ENCODE assay signal across 24 cellular contexts in the genomic region with DNA sequence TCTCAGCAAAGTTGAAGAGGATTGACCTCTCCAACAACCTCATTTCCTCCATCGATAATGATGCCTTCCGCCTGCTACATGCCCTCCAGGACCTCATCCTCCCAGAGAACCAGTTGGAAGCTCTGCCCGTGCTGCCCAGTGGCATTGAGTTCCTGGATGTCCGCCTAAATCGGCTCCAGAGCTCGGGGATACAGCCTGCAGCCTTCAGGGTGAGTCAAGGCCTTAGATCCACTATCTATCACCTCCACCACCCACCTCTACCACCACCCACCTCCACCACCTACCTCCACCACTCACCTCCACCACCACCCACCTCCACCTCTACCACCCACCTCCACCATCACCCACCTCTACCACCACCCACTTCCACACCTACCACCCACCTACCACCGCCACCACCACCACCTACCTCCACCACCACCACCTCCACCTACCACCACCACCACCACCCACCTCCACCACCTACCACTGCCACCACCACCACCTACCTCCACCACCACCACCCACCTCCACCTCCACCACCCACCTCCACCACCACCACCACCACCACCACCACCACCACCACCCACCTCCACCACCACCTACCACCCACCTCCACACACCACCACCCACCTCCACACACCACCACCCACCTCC. TPM values are rescaled to one million over a fixed set of nuclear protein-coding genes. Genes with fewer than 3 reads are reported as not detected.
A peak's percentile ranks its signal among the peaks of the same experiment; 100 is the strongest.
DNase-seq lines count a peak whose midpoint lies in the region; ATAC-seq and TF ChIP-seq lines count a peak whose summit lies in the region.
"Had no signal": no experiment of that assay in that cellular context is flagged by ENCODE, and none has a peak within 500 bp of the region (broad histone marks: within the 10 kb centered on the region; RNA-seq: fewer than 3 reads in every experiment).

No MANE protein-coding gene starts in this region.

- H3K4me3 ChIP-seq in osteoblast (ENCODE audit: insufficient read depth, low read length) (no peak overlapping the region), breast epithelium (no peak overlapping the region)
- H3K4me3 ChIP-seq: BLaER1, GM12878, GM23338 had no signal

- no peak overlapping the region for H3K4me3 Mint-ChIP-seq in activated CD4-positive, alpha-beta T cell treated with anti-CD3 and anti-CD28 coated beads, Interleukin-2, amount 10 ng/mL, durations not matched to agents 24 days and 14 days
- no peak overlapping the region for H3K4me3 Mint-ChIP-seq in stimulated activated naive CD8-positive, alpha-beta T cell treated with anti-CD3 and anti-CD28 coated beads, Interleukin-15, amount 100 ng/mL, for 72 hours
- H3K4me3 Mint-ChIP-seq in nephron progenitor cell: no peak overlapping the region
- H3K4me3 Mint-ChIP-seq: B cell; CD4-positive, CD25-positive, alpha-beta regulatory T cell; CD8-positive, alpha-beta T cell; GM23338; H9; HFFc6 had no signal

- H3K36me3 Mint-ChIP-seq in activated CD4-positive, alpha-beta T cell treated with anti-CD3 and anti-CD28 coated beads, Interleukin-2, amount 10 ng/mL, durations not matched to agents 24 days and 14 days (ENCODE audit: low read depth): no peaks in the 10 kb centered on the region
- H3K36me3 Mint-ChIP-seq in nephron progenitor cell (ENCODE audit: low read depth): no peaks in the 10 kb centered on the region
- H3K36me3 Mint-ChIP-seq: CD4-positive, CD25-positive, alpha-beta regulatory T cell; CD8-positive, alpha-beta T cell had no signal

- no peak for TF ChIP-seq POLR2A in breast epithelium (IDR thresholded peaks at IDR 0.05)

- H3K27me3 ChIP-seq in osteoblast (ENCODE audit: insufficient read depth, low read length) (no peaks in the 10 kb centered on the region), breast epithelium (no peaks in the 10 kb centered on the region)
- H3K27me3 ChIP-seq: BLaER1 had no signal

- peaks cover under 1% of the 10 kb centered on the region for H3K4me1 ChIP-seq in osteoblast (ENCODE audit: insufficient read depth, low read length)
- no peaks in the 10 kb centered on the region for H3K4me1 ChIP-seq in breast epithelium
- H3K4me1 ChIP-seq: BLaER1 had no signal

- ATAC-seq in stimulated activated naive CD8-positive, alpha-beta T cell treated with anti-CD3 and anti-CD28 coated beads, Interleukin-15, amount 100 ng/mL, for 72 hours: peak; percentile 74
- no peak for ATAC-seq in stimulated activated naive CD8-positive, alpha-beta T cell treated with anti-CD3 and anti-CD28 coated beads, Interleukin-15, Interleukin-2, amounts not matched to agents 100 U/mL and 50 U/mL, for 24 hours
- ATAC-seq: CD8-positive, alpha-beta T cell; GM12878; GM23338; HCT116 had no signal

- H3K4me1 Mint-ChIP-seq in activated CD4-positive, alpha-beta T cell treated with anti-CD3 and anti-CD28 coated beads, Interleukin-2, amount 10 ng/mL, durations not matched to agents 24 days and 14 days: peaks cover 3% of the 10 kb centered on the region
- peaks cover 3% of the 10 kb centered on the region for H3K4me1 Mint-ChIP-seq in stimulated activated naive CD8-positive, alpha-beta T cell treated with anti-CD3 and anti-CD28 coated beads, Interleukin-15, amount 100 ng/mL, for 72 hours
- H3K4me1 Mint-ChIP-seq in nephron progenitor cell: peaks cover 25% of the 10 kb centered on the region

- no peaks in the 10 kb centered on the region for H3K36me3 ChIP-seq in osteoblast (ENCODE audit: insufficient read depth, low read length)
- H3K36me3 ChIP-seq in breast epithelium: no peaks in the 10 kb centered on the region
- H3K36me3 ChIP-seq: BLaER1 had no signal

- intact Hi-C loops in activated CD4-positive, alpha-beta T cell treated with anti-CD3 and anti-CD28 coated beads, Interleukin-2, amount 10 ng/mL, durations not matched to agents 24 days and 14 days (cut with micrococcal nuclease): no loop called here
- intact Hi-C loops in breast epithelium (cut with DNase I; ENCODE audit: low total_unique reads): loop anchor here (5.0 kb wide), 1 partner anchor 203 kb away; no protein-coding TSS in a partner anchor

- H3K27ac ChIP-seq in osteoblast (ENCODE audit: low read depth, low read length): no peak overlapping the region
- no peak overlapping the region for H3K27ac ChIP-seq in breast epithelium
- H3K27ac ChIP-seq: 22Rv1, BLaER1, C4-2B had no signal

- H3K9me3 ChIP-seq in osteoblast (ENCODE audit: low read depth, low read length): no peaks in the 10 kb centered on the region
- H3K9me3 ChIP-seq in breast epithelium: no peaks in the 10 kb centered on the region
- H3K9me3 ChIP-seq: BLaER1, Caco-2 had no signal

- H4K20me1 ChIP-seq in osteoblast (ENCODE audit: insufficient read depth, low read length): no peaks in the 10 kb centered on the region
- H4K20me1 ChIP-seq: BLaER1 had no signal

- H3K27ac Mint-ChIP-seq in activated CD4-positive, alpha-beta T cell treated with anti-CD3 and anti-CD28 coated beads, Interleukin-2, amount 10 ng/mL, durations not matched to agents 24 days and 14 days: peak overlapping the region; percentile 10
- H3K27ac Mint-ChIP-seq in stimulated activated naive CD8-positive, alpha-beta T cell treated with anti-CD3 and anti-CD28 coated beads, Interleukin-15, amount 100 ng/mL, for 72 hours: no peak overlapping the region
- peak overlapping the region; percentile 66 for H3K27ac Mint-ChIP-seq in nephron progenitor cell
- H3K27ac Mint-ChIP-seq: B cell; CD8-positive, alpha-beta T cell; GM23338; H9; HFFc6 had no signal

- H3K4me2 ChIP-seq in osteoblast (ENCODE audit: insufficient read depth, low read length): no peak overlapping the region
- H3K4me2 ChIP-seq: BLaER1, GM23338 had no signal

- no peaks in the 10 kb centered on the region for H3K9me3 Mint-ChIP-seq in activated CD4-positive, alpha-beta T cell treated with anti-CD3 and anti-CD28 coated beads, Interleukin-2, amount 10 ng/mL, durations not matched to agents 24 days and 14 days
- no peaks in the 10 kb centered on the region for H3K9me3 Mint-ChIP-seq in stimulated activated naive CD8-positive, alpha-beta T cell treated with anti-CD3 and anti-CD28 coated beads, Interleukin-15, amount 100 ng/mL, for 72 hours
- H3K9me3 Mint-ChIP-seq in nephron progenitor cell: no peaks in the 10 kb centered on the region
- H3K9me3 Mint-ChIP-seq: CD4-positive, CD25-positive, alpha-beta regulatory T cell; CD8-positive, alpha-beta T cell; GM23338; H9; HFFc6 had no signal

- no peak for DNase-seq in activated CD4-positive, alpha-beta T cell treated with anti-CD3 and anti-CD28 coated beads, Interleukin-2, amount 10 ng/mL, durations not matched to agents 24 days and 14 days
- DNase-seq in activated CD4-positive, alpha-beta T cell treated with anti-CD3 and anti-CD28 coated beads for 1 hour: no peak
- no peak for DNase-seq in stimulated activated naive CD8-positive, alpha-beta T cell treated with anti-CD3 and anti-CD28 coated beads, Interleukin-15, amount 100 ng/mL, for 72 hours
- DNase-seq in stimulated activated naive CD8-positive, alpha-beta T cell treated with anti-CD3 and anti-CD28 coated beads, Interleukin-15, Interleukin-2, amounts not matched to agents 100 U/mL and 50 U/mL, for 24 hours: no peak
- no peak for DNase-seq in nephron progenitor cell
- DNase-seq in osteoblast (ENCODE audit: insufficient read length, low spot score, missing footprints): no peak
- DNase-seq in pons (ENCODE audit: low spot score): no peak
- DNase-seq in breast epithelium (ENCODE audit: low spot score in 2 of 2): no peak
- DNase-seq: Caco-2; CD4-positive, CD25-positive, alpha-beta regulatory T cell; CD8-positive, alpha-beta T cell; DMS153; EL; GDM1; H9; HFFc6 had no signal

- TF ChIP-seq CTCF in nephron progenitor cell (IDR thresholded peaks at IDR 0.05) (no peak), osteoblast (IDR thresholded peaks at IDR 0.05; ENCODE audit: extremely low read depth, low read depth, low read length) (no peak), breast epithelium (IDR thresholded peaks at IDR 0.05) (no peak)

- H3K27me3 Mint-ChIP-seq in activated CD4-positive, alpha-beta T cell treated with anti-CD3 and anti-CD28 coated beads, Interleukin-2, amount 10 ng/mL, durations not matched to agents 24 days and 14 days: peaks cover 22% of the 10 kb centered on the region
- H3K27me3 Mint-ChIP-seq in stimulated activated naive CD8-positive, alpha-beta T cell treated with anti-CD3 and anti-CD28 coated beads, Interleukin-15, amount 100 ng/mL, for 72 hours: no peaks in the 10 kb centered on the region
- H3K27me3 Mint-ChIP-seq in nephron progenitor cell (ENCODE audit: low read depth, poor library complexity): peaks cover 35% of the 10 kb centered on the region

- H2AFZ ChIP-seq in osteoblast (ENCODE audit: low read length): no peak overlapping the region
- H2AFZ ChIP-seq: GM23338 had no signal

- H3K79me2 ChIP-seq in osteoblast (ENCODE audit: insufficient read depth, low read length): no peaks in the 10 kb centered on the region

RNA-seq across cellular contexts. Expression of a gene that starts 5.8 kb away (rescaled TPM):
- not detected in 2 replicates for total RNA-seq in activated CD4-positive, alpha-beta T cell treated with anti-CD3 and anti-CD28 coated beads, Interleukin-2, amount 10 ng/mL, durations not matched to agents 24 days and 14 days
- total RNA-seq in osteoblast (not detected in 2 replicates), breast epithelium (not detected)
- total RNA-seq: B cell; Caco-2; CD4-positive, CD25-positive, alpha-beta regulatory T cell; CD8-positive, alpha-beta T cell; GM12878; H4; HFFc6 had no signal

RNA-seq across cellular contexts. Expression of a gene that starts 24.2 kb away (rescaled TPM):
- not detected in 2 replicates for total RNA-seq in activated CD4-positive, alpha-beta T cell treated with anti-CD3 and anti-CD28 coated beads, Interleukin-2, amount 10 ng/mL, durations not matched to agents 24 days and 14 days
- 0.29 and 0.36 TPM in 2 replicates for total RNA-seq in osteoblast
- total RNA-seq in breast epithelium: 100 to 1,000 TPM in 1 of 3 donors, 10 to 100 TPM in 2; 27.4 to 132 (median 42.0) TPM
- total RNA-seq: B cell; Caco-2; CD4-positive, CD25-positive, alpha-beta regulatory T cell; CD8-positive, alpha-beta T cell; H4 had no signal

Comparison
In these comparisons a context has a peak if more than half of its experiments do, and no peak if none do; other contexts are left out.
1. H3K27ac Mint-ChIP-seq: peak in activated CD4-positive, alpha-beta T cell treated with anti-CD3 and anti-CD28 coated beads, Interleukin-2, amount 10 ng/mL, durations not matched to agents 24 days and 14 days (single experiment) and nephron progenitor cell (single experiment); none in stimulated activated naive CD8-positive, alpha-beta T cell treated with anti-CD3 and anti-CD28 coated beads, Interleukin-15, amount 100 ng/mL, for 72 hours (0 of 2).
2. RNA of a gene that starts 24.2 kb away (total RNA-seq): 27.4 to 132 TPM in breast epithelium; 0.29 to 0.36 TPM in osteoblast and not detected in activated CD4-positive, alpha-beta T cell treated with anti-CD3 and anti-CD28 coated beads, Interleukin-2, amount 10 ng/mL, durations not matched to agents 24 days and 14 days; every median in the first group is over 10 times any median in the second.